27 cellular contexts compared by ENCODE assay signal in the genomic region with DNA sequence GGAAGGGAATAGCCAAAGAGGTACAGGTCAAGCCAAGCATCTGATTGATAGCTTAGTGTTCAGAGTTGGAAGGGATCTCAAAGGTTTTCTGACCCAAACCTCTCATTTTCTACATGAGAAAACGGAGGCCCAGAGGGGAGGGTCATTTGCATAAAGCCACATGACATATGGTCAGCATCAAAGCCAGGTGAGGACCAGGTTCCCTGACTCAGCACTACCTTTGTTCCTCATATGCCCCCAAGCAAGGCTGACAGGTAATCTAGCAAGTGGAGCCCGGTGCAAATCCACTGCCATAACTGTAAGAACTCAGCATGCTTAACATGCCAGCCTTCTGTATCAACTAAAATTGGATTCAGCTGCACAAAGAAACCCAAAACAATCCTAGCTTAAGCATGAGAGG. TPM values are rescaled to one million over a fixed set of nuclear protein-coding genes. Genes with fewer than 3 reads are reported as not detected.
DNase-seq lines count a peak whose midpoint lies in the region; ATAC-seq and TF ChIP-seq lines count a peak whose summit lies in the region.
"Had no signal": no experiment of that assay in that cellular context is flagged by ENCODE, and none has a peak within 500 bp of the region (broad histone marks: within the 10 kb centered on the region; RNA-seq: fewer than 3 reads in every experiment).

No MANE protein-coding gene starts in this region.

- H4K5ac ChIP-seq in H9 (ENCODE audit: insufficient read length, low read depth, low read length), result no peak overlapping the region

- H3K4me3 Mint-ChIP-seq in H9, result no peak overlapping the region
- H3K4me3 Mint-ChIP-seq in WTC11, result no peak overlapping the region
- no peak overlapping the region for H3K4me3 Mint-ChIP-seq in stimulated activated memory B cell treated with anti-CD40 and anti-IgM and Interleukin-4, amounts not matched to agents 10 μg/mL and 1 μg/mL and 100 μg/mL, for 72 hours
- no peak overlapping the region for H3K4me3 Mint-ChIP-seq in CD14-positive monocyte
- H3K4me3 Mint-ChIP-seq: GM23338 had no signal

- no peak overlapping the region for H3K9ac ChIP-seq in DND-41 (ENCODE audit: low read depth, low read length)
- H3K9ac ChIP-seq in H9 (ENCODE audit: extremely low read depth, insufficient read length, low read length), result no peak overlapping the region

- H3K4ac ChIP-seq in H9 (ENCODE audit: low read depth, low read length), result no peak overlapping the region

- H3K27ac Mint-ChIP-seq in H9, result no peak overlapping the region
- H3K27ac Mint-ChIP-seq in WTC11, result no peak overlapping the region
- peak overlapping the region; percentile 4 for H3K27ac Mint-ChIP-seq in stimulated activated memory B cell treated with anti-CD40 and anti-IgM and Interleukin-4, amounts not matched to agents 10 μg/mL and 1 μg/mL and 100 μg/mL, for 72 hours
- no peak overlapping the region for H3K27ac Mint-ChIP-seq in CD14-positive monocyte
- H3K27ac Mint-ChIP-seq: GM23338 had no signal

- no peak overlapping the region for H3K4me2 ChIP-seq in DND-41 (ENCODE audit: insufficient read depth, low read length)
- H3K4me2 ChIP-seq in H9 (ENCODE audit: insufficient read depth, insufficient read length, low read length), result no peak overlapping the region
- H3K4me2 ChIP-seq: A549, GM23338 had no signal

- intact Hi-C loops in CD14-positive monocyte (cut with micrococcal nuclease), result no loop called here

- H2BK20ac ChIP-seq in H9 (ENCODE audit: low read depth, low read length, poor library complexity, severe bottlenecking), result no peak overlapping the region

- H3K27me3 Mint-ChIP-seq in H9 (ENCODE audit: low read depth) (peaks cover 16% of the 10 kb centered on the region), WTC11 (ENCODE audit: low read depth) (peaks cover 21% of the 10 kb centered on the region), CD14-positive monocyte (ENCODE audit: low read depth in 3 of 3) (peaks cover 4 to 8% (median 5%) of the 10 kb centered on the region in 3 donors)
- peaks cover 25% of the 10 kb centered on the region for H3K27me3 Mint-ChIP-seq in stimulated activated memory B cell treated with anti-CD40 and anti-IgM and Interleukin-4, amounts not matched to agents 10 μg/mL and 1 μg/mL and 100 μg/mL, for 72 hours

- H3K36me3 Mint-ChIP-seq in H9 (ENCODE audit: insufficient read depth in 1 of 3, low read depth in 3 of 3) (no peaks in the 10 kb centered on the region), WTC11 (no peaks in the 10 kb centered on the region), CD14-positive monocyte (no peaks in the 10 kb centered on the region)
- no peaks in the 10 kb centered on the region for H3K36me3 Mint-ChIP-seq in stimulated activated memory B cell treated with anti-CD40 and anti-IgM and Interleukin-4, amounts not matched to agents 10 μg/mL and 1 μg/mL and 100 μg/mL, for 72 hours
- H3K36me3 Mint-ChIP-seq: CD8-positive, alpha-beta memory T cell had no signal

- no peak for DNase-seq in DND-41
- DNase-seq in H9, result peak; percentile 29
- no peak for DNase-seq in WTC11 (ENCODE audit: low spot score)
- DNase-seq in CD14-positive monocyte (ENCODE audit: low spot score), result no peak
- DNase-seq in NCI-H187 treated with DMSO at 0.1 percent for 48 hours (lab: John Stamatoyannopoulos, UW), result no peak
- DNase-seq: AML-193; CD8-positive, alpha-beta memory T cell; DMS 273 treated with DMSO at 0.1 percent for 48 hours; DMS79; HCEC 1CT; NCI-H1048; NCI-H1417; NCI-H1694; NCI-H2081; NCI-H2227 treated with DMSO at 0.1 percent for 48 hours; NCI-H526 treated with DMSO at 0.1 percent for 48 hours; SIG-M5 had no signal

- peaks cover 78% of the 10 kb centered on the region for H3K4me1 ChIP-seq in DND-41 (ENCODE audit: insufficient read depth, low read length)
- no peaks in the 10 kb centered on the region for H3K4me1 ChIP-seq in H9 (ENCODE audit: insufficient read depth, low read length)
- H3K4me1 ChIP-seq: A549 had no signal

- no CpG with 5 or more reads among the region's 2 CpGs for WGBS in H9 (ENCODE audit: extremely low coverage, insufficient read length, low lambda C conversion rate)

- H2BK120ac ChIP-seq in H9 (ENCODE audit: low read depth, low read length, poor library complexity, severe bottlenecking), result no peak overlapping the region

- no peak overlapping the region for H3T11ph ChIP-seq in H9 (ENCODE audit: low read length)

- POLR2A ChIA-PET in WTC11 (lab: Charles Lee), result no interaction called here

- no peak overlapping the region for H3K14ac ChIP-seq in H9 (ENCODE audit: insufficient read depth, low read length)

- peak overlapping the region; percentile 84 for H3K27ac ChIP-seq in DND-41 (ENCODE audit: low read length)
- no peak overlapping the region for H3K27ac ChIP-seq in H9 (ENCODE audit: insufficient read length, low read depth, low read length)
- H3K27ac ChIP-seq: A549, C4-2B, SK-N-MC had no signal

- H3K18ac ChIP-seq in H9 (ENCODE audit: insufficient read length, low read depth, low read length), result no peak overlapping the region

- H3K27me3 ChIP-seq in DND-41 (ENCODE audit: insufficient read depth, low read length, poor library complexity) (no peaks in the 10 kb centered on the region), H9 (ENCODE audit: insufficient read depth, low read length) (no peaks in the 10 kb centered on the region)

- H3K4me1 Mint-ChIP-seq in H9 (peaks cover 9 to 10% of the 10 kb centered on the region in 2 experiments), WTC11 (peaks cover 2% of the 10 kb centered on the region), CD14-positive monocyte (peaks cover 23% of the 10 kb centered on the region)
- peaks cover 50% of the 10 kb centered on the region for H3K4me1 Mint-ChIP-seq in stimulated activated memory B cell treated with anti-CD40 and anti-IgM and Interleukin-4, amounts not matched to agents 10 μg/mL and 1 μg/mL and 100 μg/mL, for 72 hours

- H4K20me1 ChIP-seq in DND-41 (ENCODE audit: insufficient read depth, low read length) (no peaks in the 10 kb centered on the region), H9 (ENCODE audit: control insufficient read depth, insufficient read depth, insufficient read length) (no peaks in the 10 kb centered on the region)

- H3K9me3 ChIP-seq in DND-41 (ENCODE audit: insufficient read depth, low read length, severe bottlenecking) (no peaks in the 10 kb centered on the region), H9 (ENCODE audit: control insufficient read depth, low read depth, low read length) (no peaks in the 10 kb centered on the region)
- H3K9me3 ChIP-seq: A549 had no signal

- CTCF ChIA-PET in WTC11 (lab: Charles Lee), result interaction anchor here (0.7 kb wide), 1 partner anchor 45 kb away, joined by 3 read pairs; no protein-coding TSS in a partner anchor

- H3K36me3 ChIP-seq in DND-41 (ENCODE audit: insufficient read depth, low read length), result no peaks in the 10 kb centered on the region

- H3K79me2 ChIP-seq in DND-41 (ENCODE audit: insufficient read depth, low read length) (no peaks in the 10 kb centered on the region), H9 (ENCODE audit: insufficient read depth, low read length) (no peaks in the 10 kb centered on the region)

- TF ChIP-seq CTCF in DND-41 (IDR thresholded peaks at IDR 0.05; ENCODE audit: borderline replicate concordance, extremely low read depth, low read length, poor library complexity, severe bottlenecking), result no peak
- no peak for TF ChIP-seq CTCF in H9 (conservative IDR thresholded peaks at IDR 0.05)
- no peak for TF ChIP-seq CTCF in WTC11 (IDR thresholded peaks at IDR 0.05)
- no peak for TF ChIP-seq CTCF in CD14-positive monocyte (IDR thresholded peaks at IDR 0.05)

- H3K9me3 Mint-ChIP-seq in H9, result no peaks in the 10 kb centered on the region
- no peaks in the 10 kb centered on the region for H3K9me3 Mint-ChIP-seq in WTC11
- H3K9me3 Mint-ChIP-seq in stimulated activated memory B cell treated with anti-CD40 and anti-IgM and Interleukin-4, amounts not matched to agents 10 μg/mL and 1 μg/mL and 100 μg/mL, for 72 hours, result no peaks in the 10 kb centered on the region
- H3K9me3 Mint-ChIP-seq in CD14-positive monocyte, result no peaks in the 10 kb centered on the region
- H3K9me3 Mint-ChIP-seq: CD8-positive, alpha-beta memory T cell; GM23338 had no signal

- no peak overlapping the region for H4K91ac ChIP-seq in H9 (ENCODE audit: insufficient read length, low read depth, low read length)

- ATAC-seq in DND-41 (ENCODE audit: insufficient read depth, low read depth), result no peak
- ATAC-seq in WTC11, result no peak
- ATAC-seq in stimulated activated memory B cell treated with anti-CD40 and anti-IgM and Interleukin-4, amounts not matched to agents 10 μg/mL and 1 μg/mL and 100 μg/mL, for 72 hours, result no peak
- ATAC-seq in HG02610 (IDR thresholded peaks at IDR 0.05; ENCODE audit: unreplicated experiment), result no peak
- ATAC-seq: A549, GM23338, Panc1 had no signal

- no peak overlapping the region for H3K23ac ChIP-seq in H9 (ENCODE audit: insufficient read length, low read depth, low read length)

- H2AK5ac ChIP-seq in H9 (ENCODE audit: insufficient read length, low read length), result no peak overlapping the region

- no peak overlapping the region for H2AFZ ChIP-seq in DND-41 (ENCODE audit: low read depth, low read length)
- no peak overlapping the region for H2AFZ ChIP-seq in H9 (ENCODE audit: low read length)
- H2AFZ ChIP-seq: GM23338 had no signal

- no peak overlapping the region for H2BK12ac ChIP-seq in H9 (ENCODE audit: insufficient read length, low read depth, low read length)

- H3K23me2 ChIP-seq in H9 (ENCODE audit: insufficient read length, low read depth, low read length, poor library complexity, severe bottlenecking), result no peaks in the 10 kb centered on the region

- H3K56ac ChIP-seq in H9 (ENCODE audit: insufficient read length, low read depth, low read length), result no peak overlapping the region

- no peak overlapping the region for H2BK5ac ChIP-seq in H9 (ENCODE audit: insufficient read length, low read length)

- H4K8ac ChIP-seq in H9 (replicated peaks; ENCODE audit: insufficient read length, low read depth, low read length), result no peak overlapping the region

- no peaks in the 10 kb centered on the region for H3K79me1 ChIP-seq in H9 (ENCODE audit: insufficient read depth, low read depth, low read length, poor library complexity, severe bottlenecking)

- no peak overlapping the region for H2BK15ac ChIP-seq in H9 (ENCODE audit: low read depth, low read length)

- H3K4me3 ChIP-seq in DND-41 (ENCODE audit: low read depth in 1 of 2, low read length in 2 of 2), result no peak overlapping the region
- H3K4me3 ChIP-seq: A549, GM23338, SK-N-MC had no signal

TF ChIP-seq in WTC11, 78 proteins besides CTCF, POLR2A, EP300 and RAD21 (continues in another document):
- TF ChIP-seq, protein P1, sequence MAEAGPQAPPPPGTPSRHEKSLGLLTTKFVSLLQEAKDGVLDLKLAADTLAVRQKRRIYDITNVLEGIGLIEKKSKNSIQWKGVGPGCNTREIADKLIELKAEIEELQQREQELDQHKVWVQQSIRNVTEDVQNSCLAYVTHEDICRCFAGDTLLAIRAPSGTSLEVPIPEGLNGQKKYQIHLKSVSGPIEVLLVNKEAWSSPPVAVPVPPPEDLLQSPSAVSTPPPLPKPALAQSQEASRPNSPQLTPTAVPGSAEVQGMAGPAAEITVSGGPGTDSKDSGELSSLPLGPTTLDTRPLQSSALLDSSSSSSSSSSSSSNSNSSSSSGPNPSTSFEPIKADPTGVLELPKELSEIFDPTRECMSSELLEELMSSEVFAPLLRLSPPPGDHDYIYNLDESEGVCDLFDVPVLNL (CRISPR knock-in tag; IDR thresholded peaks at IDR 0.05; ENCODE audit: borderline replicate concordance, low read depth), result no peak

RNA-seq across cellular contexts. Expression of gene CCL1, which starts 28.2 kb away (rescaled TPM):
- total RNA-seq in H9 (2021) (not detected in 2 replicates), WTC11 (2021) (not detected in 3 replicates)
- not detected for polyA plus RNA-seq in CD14-positive monocyte
- total RNA-seq: GM23338, HT-29, NCI-H460 had no signal
- polyA plus RNA-seq: A549; CD8-positive, alpha-beta memory T cell; GM23338 had no signal

RNA-seq across cellular contexts. Expression of gene CCL13, which starts 35.0 kb away (rescaled TPM):
- not detected in 2 replicates for total RNA-seq in H9 (2021)
- not detected in 3 replicates for total RNA-seq in WTC11 (2021)
- not detected for polyA plus RNA-seq in CD14-positive monocyte
- total RNA-seq: CD8-positive, alpha-beta memory T cell; GM23338; HT-29; NCI-H460; T-helper 1 cell treated with Interleukin-12 subunit alpha and Interleukin-12 subunit beta and Interleukin-4 antibody, amounts not matched to agents 30 ng/mL and 1 ng/mL, for 36 hours had no signal
- polyA plus RNA-seq: A549; CD8-positive, alpha-beta memory T cell; GM23338 had no signal
